In the genomic region with DNA sequence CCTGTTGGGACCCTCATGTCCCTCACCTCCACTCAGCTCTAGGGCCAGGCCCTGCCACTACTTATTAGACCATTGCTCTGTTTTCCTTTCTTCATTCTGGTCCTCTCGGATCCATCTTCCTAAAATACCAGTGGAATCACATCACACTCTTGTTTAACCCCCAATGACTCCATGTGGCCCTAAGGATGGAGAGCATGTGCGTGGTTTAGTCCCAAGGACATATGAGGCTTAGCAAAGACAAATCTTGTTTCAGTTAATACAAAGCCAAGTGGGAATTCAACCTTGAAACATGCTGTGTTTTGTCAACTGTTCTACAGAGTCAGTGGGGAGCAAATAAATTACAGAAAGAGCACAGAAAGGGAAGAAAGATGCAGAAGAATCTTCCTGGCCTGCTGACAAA, we compare ENCODE assay signal across 27 cellular contexts.
"Had no signal": no experiment of that assay in that cellular context is flagged by ENCODE, and none has a peak within 500 bp of the region (broad histone marks: within the 10 kb centered on the region; RNA-seq: fewer than 3 reads in every experiment).

No MANE protein-coding gene starts in this region.

- H3K9me3 Mint-ChIP-seq: central memory CD8-positive, alpha-beta T cell; effector memory CD8-positive, alpha-beta T cell; stimulated activated effector memory CD8-positive, alpha-beta T cell treated with anti-CD3 and anti-CD28 coated beads, Interleukin-12 subunit alpha, Interleukin-12 subunit beta, amount 100 ng/mL, for 72 hours; type B pancreatic cell had no signal

- H3K36me3 ChIP-seq: gastrocnemius medialis, ovary, right lobe of liver, tibial artery had no signal

- H3K27me3 ChIP-seq: gastrocnemius medialis, ovary, testis, tibial artery had no signal

- H3K27ac Mint-ChIP-seq: effector memory CD8-positive, alpha-beta T cell; mesothelial cell of epicardium; naive thymus-derived CD4-positive, alpha-beta T cell; nephron progenitor cell; stimulated activated effector memory CD8-positive, alpha-beta T cell treated with anti-CD3 and anti-CD28 coated beads, Interleukin-12 subunit alpha, Interleukin-12 subunit beta, amount 100 ng/mL, for 72 hours; type B pancreatic cell had no signal

- FAIRE-seq: endometrium, keratinocyte, urothelium cell line had no signal

- H3K27ac ChIP-seq: coronary artery, gastrocnemius medialis, right lobe of liver, testis, tibial artery had no signal

- H3K27me3 Mint-ChIP-seq: type B pancreatic cell had no signal

- DNase-seq: dermis blood vessel endothelial cell; effector memory CD8-positive, alpha-beta T cell; erythroblast; foreskin fibroblast; gastrocnemius medialis; head of caudate nucleus; mesenchymal stem cell; mucosa of descending colon; naive thymus-derived CD4-positive, alpha-beta T cell; nephron progenitor cell; nucleus accumbens; right lobe of liver; stimulated activated CD4-positive, alpha-beta T cell treated with anti-CD3 and anti-CD28 coated beads, Interleukin-2, amount 100 ng/mL, for 24 hours; stimulated activated CD4-positive, alpha-beta T cell treated with anti-CD3 and anti-CD28 coated beads, Interleukin-4, amount 100 ng/mL, for 24 hours; stimulated activated naive CD8-positive, alpha-beta T cell treated with anti-CD3 and anti-CD28 coated beads, Interleukin-15, Interleukin-2, amounts not matched to agents 100 U/mL and 50 U/mL, for 24 hours; substantia nigra; testis; tibial artery had no signal

- H3K4me3 Mint-ChIP-seq: central memory CD8-positive, alpha-beta T cell; effector memory CD8-positive, alpha-beta T cell; mesothelial cell of epicardium; naive thymus-derived CD4-positive, alpha-beta T cell; nephron progenitor cell; stimulated activated effector memory CD8-positive, alpha-beta T cell treated with anti-CD3 and anti-CD28 coated beads, Interleukin-12 subunit alpha, Interleukin-12 subunit beta, amount 100 ng/mL, for 72 hours; type B pancreatic cell had no signal

- H3K9me3 ChIP-seq: gastrocnemius medialis, mucosa of descending colon, ovary, right lobe of liver, testis, tibial artery had no signal

- H3K36me3 Mint-ChIP-seq: mesothelial cell of epicardium; stimulated activated effector memory CD8-positive, alpha-beta T cell treated with anti-CD3 and anti-CD28 coated beads, Interleukin-12 subunit alpha, Interleukin-12 subunit beta, amount 100 ng/mL, for 72 hours; type B pancreatic cell had no signal

- ATAC-seq: effector memory CD8-positive, alpha-beta T cell; gastrocnemius medialis; mucosa of descending colon; naive thymus-derived CD4-positive, alpha-beta T cell; right lobe of liver; stimulated activated effector memory CD8-positive, alpha-beta T cell treated with anti-CD3 and anti-CD28 coated beads, Interleukin-12 subunit alpha, Interleukin-12 subunit beta, amount 100 ng/mL, for 72 hours; stimulated activated naive CD8-positive, alpha-beta T cell treated with anti-CD3 and anti-CD28 coated beads, Interleukin-15, Interleukin-2, amounts not matched to agents 100 U/mL and 50 U/mL, for 24 hours had no signal

- H3K4me1 Mint-ChIP-seq: central memory CD8-positive, alpha-beta T cell; mesothelial cell of epicardium; stimulated activated effector memory CD8-positive, alpha-beta T cell treated with anti-CD3 and anti-CD28 coated beads, Interleukin-12 subunit alpha, Interleukin-12 subunit beta, amount 100 ng/mL, for 72 hours had no signal

- H3K4me3 ChIP-seq: coronary artery, gastrocnemius medialis, mucosa of descending colon, ovary, right lobe of liver, testis, tibial artery had no signal

- H3K4me1 ChIP-seq: gastrocnemius medialis, right lobe of liver, testis had no signal
